13 cellular contexts compared by ENCODE assay signal in the genomic region with DNA sequence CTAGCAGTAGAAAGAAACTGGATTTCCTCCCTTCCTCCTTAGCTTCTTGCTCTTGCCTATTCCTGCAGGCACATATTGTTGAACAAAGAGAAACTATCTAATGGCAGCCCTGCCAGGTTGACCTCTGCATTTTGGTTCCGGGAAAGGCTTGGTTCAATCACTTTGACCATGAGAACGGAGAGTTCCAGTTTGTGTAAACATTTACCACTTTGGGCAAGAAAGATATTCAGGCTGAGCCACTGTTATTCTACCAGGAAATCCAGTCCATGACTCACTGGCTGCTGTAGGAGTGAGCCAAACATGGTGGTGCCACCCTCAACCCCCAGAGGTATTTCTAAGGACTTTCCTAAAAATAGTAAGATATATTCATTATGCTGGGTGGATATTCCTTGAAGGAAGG.
DNase-seq lines count a peak whose midpoint lies in the region; ATAC-seq and TF ChIP-seq lines count a peak whose summit lies in the region.
"Had no signal": no experiment of that assay in that cellular context is flagged by ENCODE, and none has a peak within 500 bp of the region (broad histone marks: within the 10 kb centered on the region; RNA-seq: fewer than 3 reads in every experiment).

No MANE protein-coding gene starts in this region.

- POLR2A ChIA-PET in CD4-positive, alpha-beta memory T cell (lab: Charles Lee; ENCODE audit: partially characterized antibody) = interaction anchor here (1.1 kb wide), 1 partner anchor 641 kb away, joined by 3 read pairs; no protein-coding TSS in a partner anchor

- ATAC-seq in mucosa of descending colon = peak; percentile 76
- no peak for ATAC-seq in GM21529 (IDR thresholded peaks at IDR 0.05; ENCODE audit: unreplicated experiment)

- peaks cover 53% of the 10 kb centered on the region for H3K4me1 ChIP-seq in CD4-positive, alpha-beta memory T cell (ENCODE audit: insufficient read depth, low read length)
- no peaks in the 10 kb centered on the region for H3K4me1 ChIP-seq in mammary epithelial cell (ENCODE audit: insufficient read depth, low read length)
- H3K4me1 ChIP-seq in mucosa of descending colon (ENCODE audit: low read depth) = no peaks in the 10 kb centered on the region
- H3K4me1 ChIP-seq in esophagus squamous epithelium = peaks cover 0 to 6% (median 4%) of the 10 kb centered on the region in 3 donors

- H2AFZ ChIP-seq in mammary epithelial cell (ENCODE audit: low read depth, low read length) = no peak overlapping the region

- no peaks in the 10 kb centered on the region for H3K9me3 ChIP-seq in CD4-positive, alpha-beta memory T cell (ENCODE audit: control insufficient read depth in 1 of 2, low read length in 2 of 2)
- H3K9me3 ChIP-seq in mammary epithelial cell (replicated peaks; ENCODE audit: insufficient read depth, low read length) (no peaks in the 10 kb centered on the region), mucosa of descending colon (no peaks in the 10 kb centered on the region), esophagus squamous epithelium (no peaks in the 10 kb centered on the region)
- H3K9me3 ChIP-seq: ovary had no signal

- no peak overlapping the region for H3K4me3 ChIP-seq in CD4-positive, alpha-beta memory T cell (ENCODE audit: low read length in 2 of 2)
- H3K4me3 ChIP-seq in LNCaP clone FGC (ENCODE audit: low read depth, low read length) (no peak overlapping the region), mammary epithelial cell (replicated peaks in 1 of 3; ENCODE audit: insufficient read depth in 1 of 3, low read depth in 2 of 3, low read length in 3 of 3) (no peak overlapping the region), mucosa of descending colon (no peak overlapping the region), esophagus squamous epithelium (no peak overlapping the region)
- H3K4me3 ChIP-seq: ovary, SK-N-MC had no signal

- no peaks in the 10 kb centered on the region for H3K79me2 ChIP-seq in mammary epithelial cell (ENCODE audit: insufficient read depth, low read length)

- 65% methylated on average over 2 of the region's 2 CpGs for WGBS in mammary epithelial cell (ENCODE audit: low coverage, missing lambda C conversion rate)
- WGBS in esophagus squamous epithelium, 2 donors = 21 to 41% methylated on average over 2 of the region's 2 CpGs

- no peak overlapping the region for H3K9ac ChIP-seq in mammary epithelial cell (ENCODE audit: insufficient read depth, low read length)

- H3K4me1 Mint-ChIP-seq in CD4-positive, alpha-beta memory T cell = peaks cover 17 to 61% (median 36%) of the 10 kb centered on the region in 4 donors

- no peaks in the 10 kb centered on the region for H3K27me3 ChIP-seq in CD4-positive, alpha-beta memory T cell (ENCODE audit: insufficient read depth, low read length)
- H3K27me3 ChIP-seq in mammary epithelial cell (ENCODE audit: insufficient read depth, low read length) = no peaks in the 10 kb centered on the region
- no peaks in the 10 kb centered on the region for H3K27me3 ChIP-seq in esophagus squamous epithelium
- H3K27me3 ChIP-seq: ovary had no signal

- CTCF ChIA-PET in CD4-positive, alpha-beta memory T cell (lab: Charles Lee; ENCODE audit: partially characterized antibody) = interaction anchor here (0.6 to 4.9 kb wide), 7 partner anchors 14 to 1038 kb away, joined by 3 to 30 read pairs (median 20); no protein-coding TSS in a partner anchor
- CTCF ChIA-PET in mammary epithelial cell (lab: Charles Lee; ENCODE audit: low non-redundant PET) = interaction anchor here (0.6 kb wide), 1 partner anchor 28 kb away, joined by 3 read pairs; no protein-coding TSS in a partner anchor

- H3K36me3 ChIP-seq in CD4-positive, alpha-beta memory T cell (ENCODE audit: insufficient read depth, low read length) = no peaks in the 10 kb centered on the region
- no peaks in the 10 kb centered on the region for H3K36me3 ChIP-seq in mammary epithelial cell (ENCODE audit: insufficient read depth, low read length)
- no peaks in the 10 kb centered on the region for H3K36me3 ChIP-seq in mucosa of descending colon (ENCODE audit: low read depth)
- H3K36me3 ChIP-seq in esophagus squamous epithelium = no peaks in the 10 kb centered on the region
- H3K36me3 ChIP-seq: ovary had no signal

- no peak overlapping the region for H3K4me2 ChIP-seq in mammary epithelial cell (ENCODE audit: insufficient read depth, low read depth, low read length)

- no peaks in the 10 kb centered on the region for H4K20me1 ChIP-seq in mammary epithelial cell (ENCODE audit: insufficient read depth, low read length)

- TF ChIP-seq POLR2A in esophagus squamous epithelium (IDR thresholded peaks at IDR 0.05) = no peak

- no peak overlapping the region for H3K27ac ChIP-seq in CD4-positive, alpha-beta memory T cell (ENCODE audit: low read depth, low read length)
- H3K27ac ChIP-seq in mammary epithelial cell (ENCODE audit: insufficient read depth, low read depth, low read length) (no peak overlapping the region), esophagus squamous epithelium (peak overlapping the region in 1 of 4 donors; percentile 33)
- H3K27ac ChIP-seq: ovary, SK-N-MC had no signal

- H3K27ac Mint-ChIP-seq in CD4-positive, alpha-beta memory T cell = peak overlapping the region in 6 of 7 donors; percentile 29 to 85 (median 66)

- H3K27me3 Mint-ChIP-seq in CD4-positive, alpha-beta memory T cell = no peaks in the 10 kb centered on the region

- no peaks in the 10 kb centered on the region for H3K36me3 Mint-ChIP-seq in CD4-positive, alpha-beta memory T cell

- peak overlapping the region in 2 of 8 donors; percentile 43 to 57 for H3K4me3 Mint-ChIP-seq in CD4-positive, alpha-beta memory T cell

- no peak for TF ChIP-seq CTCF in LNCaP clone FGC (IDR thresholded peaks at IDR 0.05; ENCODE audit: control insufficient read depth, extremely low read depth, insufficient read depth)
- TF ChIP-seq CTCF in mammary epithelial cell (conservative IDR thresholded peaks at IDR 0.05 in 1 of 2, IDR thresholded peaks at IDR 0.05 in 1 of 2; ENCODE audit: extremely low read depth in 1 of 2, insufficient read depth in 1 of 2, low read depth in 1 of 2, low read length in 2 of 2) = no peak
- TF ChIP-seq CTCF in mucosa of descending colon (IDR thresholded peaks at IDR 0.05) = no peak
- no peak for TF ChIP-seq CTCF in esophagus squamous epithelium (IDR thresholded peaks at IDR 0.05)

- dilution Hi-C loops in mammary epithelial cell (cut with HindIII; ENCODE audit: low sequenced_read_pairs) = no loop called here

- in situ Hi-C loops in mammary epithelial cell (cut with MboI; ENCODE audit: low sequenced_read_pairs in 2 of 2) = no loop called here

- BruUV-seq in mammary epithelial cell (replicated peaks; lab: Mats Ljungman, UMichigan) = no TSS peak

- H3K9me3 Mint-ChIP-seq in CD4-positive, alpha-beta memory T cell = no peaks in the 10 kb centered on the region

- intact Hi-C loops in CD4-positive, alpha-beta memory T cell (cut with micrococcal nuclease) = loop anchor here (2.0 to 5.0 kb wide), 2 partner anchors 63 to 581 kb away; no protein-coding TSS in a partner anchor
- intact Hi-C loops in mammary epithelial cell (cut with micrococcal nuclease) = loop anchor here (5.0 to 10.0 kb wide), 2 partner anchors 129 to 186 kb away; no protein-coding TSS in a partner anchor
- intact Hi-C loops in mucosa of descending colon (cut with DNase I, micrococcal nuclease) = no loop called here
- intact Hi-C loops in esophagus squamous epithelium (cut with DNase I) = no loop called here

- no peak for DNase-seq in CD4-positive, alpha-beta memory T cell
- DNase-seq in LNCaP clone FGC (ENCODE audit: low read depth) = peak; percentile 58
- peak; percentile 2 for DNase-seq in mammary epithelial cell
- no peak for DNase-seq in mucosa of descending colon
- DNase-seq in Kasumi-1 (lab: John Stamatoyannopoulos, UW) = no peak
- DNase-seq in DMS79 treated with DMSO at 0.1 percent for 48 hours (lab: John Stamatoyannopoulos, UW) = no peak
- DNase-seq in esophagus squamous epithelium (lab: John Stamatoyannopoulos, UW) = no peak
- DNase-seq: activated CD4-positive, alpha-beta T cell treated with anti-CD3 and anti-CD28 coated beads, Interleukin-2, amount 50 U/mL, for 1 hour; amniotic stem cell; NCI-H187 treated with DMSO at 0.1 percent for 48 hours; ovary had no signal

Comparison
In these comparisons a context has a peak if more than half of its experiments do, and no peak if none do; other contexts are left out.
1. DNase-seq: peak in LNCaP clone FGC (single experiment) and mammary epithelial cell (single experiment); none in CD4-positive, alpha-beta memory T cell (0 of 5), mucosa of descending colon (0 of 3), Kasumi-1 (0 of 2), DMS79 treated with DMSO at 0.1 percent for 48 hours (single experiment) and esophagus squamous epithelium (single experiment).
2. intact Hi-C loops: an anchor here in CD4-positive, alpha-beta memory T cell (2.0 to 5.0 kb wide) and mammary epithelial cell (5.0 to 10.0 kb wide); none called in mucosa of descending colon and esophagus squamous epithelium.